Comparison of ENCODE assay signal across 8 cellular contexts in the genomic region with DNA sequence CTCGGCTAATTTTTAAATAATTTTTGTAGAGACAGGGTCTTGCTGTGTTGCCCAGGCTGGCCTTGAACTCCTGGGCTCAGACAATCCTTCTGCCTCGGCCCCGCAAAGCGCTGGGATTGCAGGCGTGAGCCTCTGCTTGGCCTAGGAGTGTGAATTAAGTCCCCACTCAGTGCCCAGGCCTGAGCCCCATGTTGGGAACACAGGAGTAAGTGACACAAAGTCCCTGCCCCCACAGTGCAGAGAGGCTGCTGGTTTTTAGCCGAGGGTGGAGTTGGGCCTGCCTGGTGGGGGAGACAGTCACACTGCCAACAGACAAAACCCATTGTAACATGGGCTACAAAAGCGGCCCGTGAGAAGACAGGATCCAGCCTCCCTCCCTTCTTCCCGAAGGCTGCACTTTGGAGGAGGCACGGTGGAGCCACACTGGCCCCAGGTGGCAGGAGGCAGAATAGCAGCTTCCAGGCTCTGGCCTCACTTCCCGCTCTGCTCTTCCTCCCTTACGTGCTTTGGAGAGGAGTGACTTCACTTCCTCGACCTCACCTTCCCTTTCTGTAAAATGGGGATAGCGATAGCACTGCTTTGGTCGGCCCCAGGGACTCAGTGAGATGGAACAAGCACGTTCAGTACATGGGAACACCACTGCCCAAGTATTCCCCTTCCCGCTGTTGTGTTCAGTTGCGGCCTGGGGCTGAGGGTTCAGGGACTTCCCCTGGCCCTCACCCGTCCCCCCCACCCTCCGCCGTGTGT. TPM values are rescaled to one million over a fixed set of nuclear protein-coding genes. Genes with fewer than 3 reads are reported as not detected.
DNase-seq lines count a peak whose midpoint lies in the region; ATAC-seq and TF ChIP-seq lines count a peak whose summit lies in the region.

No MANE protein-coding gene starts in this region.

- no peaks in the 10 kb centered on the region for H3K27me3 ChIP-seq in left lung

- peak; percentile 99 for TF ChIP-seq CTCF in GM20000 (IDR thresholded peaks at IDR 0.05; ENCODE audit: extremely low read depth, missing control alignments)
- peak; percentile 91 to 93 for TF ChIP-seq CTCF in left lung (IDR thresholded peaks at IDR 0.05)

- no peaks in the 10 kb centered on the region for H3K9me3 Mint-ChIP-seq in activated CD4-positive, alpha-beta T cell treated with anti-CD3 and anti-CD28 coated beads for 36 hours (ENCODE audit: low read depth)

- H3K27ac Mint-ChIP-seq in activated CD4-positive, alpha-beta T cell treated with anti-CD3 and anti-CD28 coated beads for 36 hours, result peak overlapping the region; percentile 37

- DNase-seq in AG08396 (ENCODE audit: low spot score), result peak; percentile 92
- DNase-seq in GM20000 (ENCODE audit: low spot score), result peak; percentile 90
- peak; percentile 47 for DNase-seq in NCI-H446 treated with DMSO at 0.1 percent for 48 hours (lab: John Stamatoyannopoulos, UW)
- DNase-seq in activated CD4-positive, alpha-beta T cell treated with anti-CD3 and anti-CD28 coated beads for 36 hours, result peak; percentile 80
- peak; percentile 88 for DNase-seq in dermis blood vessel endothelial cell
- DNase-seq in left lung, result peak; percentile 68 to 90
- DNase-seq in stimulated activated CD4-positive, alpha-beta T cell treated with anti-CD3 and anti-CD28 coated beads, Interleukin-1b, Interleukin-23, amount 100 ng/mL, for 48 hours, result peak; percentile 58

- H3K4me3 Mint-ChIP-seq in activated CD4-positive, alpha-beta T cell treated with anti-CD3 and anti-CD28 coated beads for 36 hours, result no peak overlapping the region

- H3K4me1 ChIP-seq in left lung, result peaks cover 0 to 7% of the 10 kb centered on the region in 2 donors

- H3K36me3 Mint-ChIP-seq in activated CD4-positive, alpha-beta T cell treated with anti-CD3 and anti-CD28 coated beads for 36 hours (ENCODE audit: low read depth), result peaks cover 9% of the 10 kb centered on the region

- POLR2A ChIA-PET in activated CD4-positive, alpha-beta T cell treated with anti-CD3 and anti-CD28 coated beads for 36 hours (lab: Charles Lee), result no interaction called here

- no peaks in the 10 kb centered on the region for H3K9me3 ChIP-seq in left lung

- no peak overlapping the region for H3K4me3 ChIP-seq in left lung

- peak; percentile 88 for ATAC-seq in activated CD4-positive, alpha-beta T cell treated with anti-CD3 and anti-CD28 coated beads for 36 hours
- peak; percentile 95 for ATAC-seq in left lung
- ATAC-seq in GM18873 (IDR thresholded peaks at IDR 0.05; ENCODE audit: low FRiP score, unreplicated experiment), result no peak

- intact Hi-C loops in activated CD4-positive, alpha-beta T cell treated with anti-CD3 and anti-CD28 coated beads for 36 hours (cut with DNase I, micrococcal nuclease), result loop anchor here (1.0 to 10.0 kb wide), 4 partner anchors 183 to 262 kb away; a partner anchor contains a TSS
- intact Hi-C loops in left lung (cut with DNase I), result loop anchor here in 1 of 2 donors (10.0 kb wide), 1 partner anchor 93 kb away; a partner anchor contains a TSS

- H3K4me1 Mint-ChIP-seq in activated CD4-positive, alpha-beta T cell treated with anti-CD3 and anti-CD28 coated beads for 36 hours, result no peaks in the 10 kb centered on the region

- H3K36me3 ChIP-seq in left lung, result peaks cover 0 to 70% of the 10 kb centered on the region in 2 donors

- H3K27me3 Mint-ChIP-seq in activated CD4-positive, alpha-beta T cell treated with anti-CD3 and anti-CD28 coated beads for 36 hours, result no peaks in the 10 kb centered on the region

- no peak overlapping the region for H3K27ac ChIP-seq in left lung

- CTCF ChIA-PET in activated CD4-positive, alpha-beta T cell treated with anti-CD3 and anti-CD28 coated beads for 36 hours (lab: Charles Lee), result interaction anchor here (0.7 to 3.5 kb wide), 13 partner anchors 9 to 269 kb away, joined by 3 to 18 read pairs (median 3); a partner anchor contains a TSS

RNA-seq across cellular contexts. Expression of a gene that starts 15.2 kb away (rescaled TPM):
- 1 to 10 TPM; 1.6 to 2.5 TPM for total RNA-seq in activated CD4-positive, alpha-beta T cell treated with anti-CD3 and anti-CD28 coated beads for 36 hours
- total RNA-seq in dermis blood vessel endothelial cell (148 and 336 TPM in 2 replicates), left lung (100 to 1,000 TPM; 195 to 263 TPM)

RNA-seq across cellular contexts. Expression of a gene that starts 47.3 kb away (rescaled TPM):
- 100 to 1,000 TPM; 317 to 374 TPM for total RNA-seq in activated CD4-positive, alpha-beta T cell treated with anti-CD3 and anti-CD28 coated beads for 36 hours
- total RNA-seq in dermis blood vessel endothelial cell, result 68.3 and 105 TPM in 2 replicates
- total RNA-seq in left lung, result 100 to 1,000 TPM; 130 to 157 TPM

Comparison
In these comparisons a context has a peak if more than half of its experiments do, and no peak if none do; other contexts are left out.
1. RNA of a gene that starts 15.2 kb away (total RNA-seq): 195 to 263 TPM in left lung and 148 to 336 TPM in dermis blood vessel endothelial cell; 1.6 to 2.5 TPM in activated CD4-positive, alpha-beta T cell treated with anti-CD3 and anti-CD28 coated beads for 36 hours; every median in the first group is over 10 times any median in the second.
2. Peak in every context shown above with its lines, with median percentiles within 50 percentile points of each other: DNase-seq.